Comparison of ENCODE assay signal across 1 cellular context in genomic region chr19:48954595-48955307, GRCh38.
TF ChIP-seq lines count a peak whose summit lies in the region.

Gene BAX, plus strand, starts transcription at chr19:48954875. Its CDS starts 54 bp downstream, at chr19:48954929.

TF ChIP-seq in HEK293, 187 proteins besides CTCF, POLR2A, EP300 and RAD21 (continued from another document and continues in another):
- no peak for TF ChIP-seq ZBTB49 (tag by site-specific recombination; IDR thresholded peaks at IDR 0.05; ENCODE audit: low read depth)
- no peak for TF ChIP-seq ZNF311 (tag by site-specific recombination; IDR thresholded peaks at IDR 0.05; ENCODE audit: borderline replicate concordance)
- TF ChIP-seq KLF9 (tag by site-specific recombination; IDR thresholded peaks at IDR 0.05; ENCODE audit: low read depth) = no peak; the same call in 1 of the 2 replicates
- TF ChIP-seq ZNF10 (tag by site-specific recombination; IDR thresholded peaks at IDR 0.05) = peak; percentile 90
- TF ChIP-seq ZNF785 (tag by site-specific recombination; IDR thresholded peaks at IDR 0.05) = peak; percentile 82; the same call in 1 of the 2 replicates
- no peak for TF ChIP-seq ZNF211 (tag by site-specific recombination; IDR thresholded peaks at IDR 0.05; ENCODE audit: low read depth)
- no peak for TF ChIP-seq ZNF654 (tag by site-specific recombination; IDR thresholded peaks at IDR 0.05; ENCODE audit: low read depth)
- TF ChIP-seq ZNF354C (tag by site-specific recombination; IDR thresholded peaks at IDR 0.05; ENCODE audit: borderline replicate concordance, low read depth) = no peak
- TF ChIP-seq ZSCAN18 (tag by site-specific recombination; IDR thresholded peaks at IDR 0.05) = peak; percentile 55; the same call in 1 of the 2 replicates
- no peak; the same call in 1 of the 2 replicates for TF ChIP-seq ZNF530 (tag by site-specific recombination; IDR thresholded peaks at IDR 0.05; ENCODE audit: low read depth)
- no peak for TF ChIP-seq ZNF132 (tag by site-specific recombination; IDR thresholded peaks at IDR 0.05; ENCODE audit: borderline replicate concordance)
- peak; percentile 98 for TF ChIP-seq ZNF24 (tag by site-specific recombination; IDR thresholded peaks at IDR 0.05)
- no peak for TF ChIP-seq ZNF747 (tag by site-specific recombination; IDR thresholded peaks at IDR 0.05)
- no peak for TF ChIP-seq ZNF473 (tag by site-specific recombination; IDR thresholded peaks at IDR 0.05)
- no peak for TF ChIP-seq ZNF426 (tag by site-specific recombination; IDR thresholded peaks at IDR 0.05)
- peak; percentile 21; the same call in 1 of the 2 replicates for TF ChIP-seq ZNF341 (tag by site-specific recombination; IDR thresholded peaks at IDR 0.05; ENCODE audit: low read depth)
- 0 out of 2 replicates have a peak, but pooled peaks have one; percentile 34 for TF ChIP-seq ZFP37 (tag by site-specific recombination; IDR thresholded peaks at IDR 0.05)
- TF ChIP-seq ZBTB1 (tag by site-specific recombination; IDR thresholded peaks at IDR 0.05) = no peak
- no peak for TF ChIP-seq ZNF623 (tag by site-specific recombination; IDR thresholded peaks at IDR 0.05)
- TF ChIP-seq ZNF146 (tag by site-specific recombination; IDR thresholded peaks at IDR 0.05) = no peak
- no peak for TF ChIP-seq ZNF670 (tag by site-specific recombination; IDR thresholded peaks at IDR 0.05; ENCODE audit: low read depth)
- no peak for TF ChIP-seq ZNF394 (tag by site-specific recombination; IDR thresholded peaks at IDR 0.05; ENCODE audit: borderline replicate concordance)
- no peak for TF ChIP-seq PRDM6 (tag by site-specific recombination; IDR thresholded peaks at IDR 0.05)
- peak; percentile 79; the same call in 1 of the 2 replicates for TF ChIP-seq ZNF76 (tag by site-specific recombination; IDR thresholded peaks at IDR 0.05; ENCODE audit: borderline replicate concordance, low read depth)
- TF ChIP-seq ZFP41 (tag by site-specific recombination; IDR thresholded peaks at IDR 0.05; ENCODE audit: borderline replicate concordance) = no peak
- TF ChIP-seq ZFHX2 (tag by site-specific recombination; conservative IDR thresholded peaks at IDR 0.05) = peak; percentile 67
- no peak for TF ChIP-seq ZSCAN23 (tag by site-specific recombination; IDR thresholded peaks at IDR 0.05)
- no peak for TF ChIP-seq ZNF423 (tag by site-specific recombination; IDR thresholded peaks at IDR 0.05)
- no peak for TF ChIP-seq ZNF768 (tag by site-specific recombination; IDR thresholded peaks at IDR 0.05)
- TF ChIP-seq ZNF362 (tag by site-specific recombination; IDR thresholded peaks at IDR 0.05) = 0 out of 2 replicates have a peak, but pooled peaks have one; percentile 38
- no peak for TF ChIP-seq ZNF510 (tag by site-specific recombination; IDR thresholded peaks at IDR 0.05; ENCODE audit: insufficient replicate concordance)
- TF ChIP-seq PRDM4 (tag by site-specific recombination; IDR thresholded peaks at IDR 0.05) = peak; percentile 61; the same call in 1 of the 2 replicates
- no peak for TF ChIP-seq ZNF48 (tag by site-specific recombination; IDR thresholded peaks at IDR 0.05)
- TF ChIP-seq KLF16 (tag by site-specific recombination; IDR thresholded peaks at IDR 0.05) = peak; percentile 62
- TF ChIP-seq RBAK (tag by site-specific recombination; IDR thresholded peaks at IDR 0.05) = no peak
- TF ChIP-seq ZBTB8A (tag by site-specific recombination; IDR thresholded peaks at IDR 0.05) = peak; percentile 32; the same call in 1 of the 2 replicates
- TF ChIP-seq SETDB1 (IDR thresholded peaks at IDR 0.05; ENCODE audit: insufficient read length, low read length) = no peak
- TF ChIP-seq ZFP69B (tag by site-specific recombination; IDR thresholded peaks at IDR 0.05) = no peak
- peak; percentile 36; the same call in 1 of the 2 replicates for TF ChIP-seq ZNF223 (tag by site-specific recombination; IDR thresholded peaks at IDR 0.05)
- TF ChIP-seq ZBTB6 (tag by site-specific recombination; IDR thresholded peaks at IDR 0.05) = peak; percentile 75
- TF ChIP-seq ZNF138 (tag by site-specific recombination; IDR thresholded peaks at IDR 0.05; ENCODE audit: borderline replicate concordance) = 0 out of 2 replicates have a peak, but pooled peaks have one; percentile 19
- no peak; the same call in 1 of the 2 replicates for TF ChIP-seq ZNF350 (tag by site-specific recombination; IDR thresholded peaks at IDR 0.05)
- TF ChIP-seq YY2 (tag by site-specific recombination; IDR thresholded peaks at IDR 0.05) = peak; percentile 96
- TF ChIP-seq ZNF391 (tag by site-specific recombination; IDR thresholded peaks at IDR 0.05; ENCODE audit: borderline replicate concordance, low read depth) = 0 out of 2 replicates have a peak, but pooled peaks have one; percentile 46
- no peak for TF ChIP-seq ZNF792 (tag by site-specific recombination; IDR thresholded peaks at IDR 0.05)
- peak; percentile 67; the same call in 1 of the 2 replicates for TF ChIP-seq SP7 (tag by site-specific recombination; IDR thresholded peaks at IDR 0.05)
- TF ChIP-seq PBX3 (CRISPR knock-in tag; IDR thresholded peaks at IDR 0.05) = peak; percentile 75; the same call in 1 of the 2 replicates
- TF ChIP-seq REPIN1 (tag by site-specific recombination; IDR thresholded peaks at IDR 0.05; ENCODE audit: low read depth) = no peak
- TF ChIP-seq BCL11A (tag by site-specific recombination; IDR thresholded peaks at IDR 0.05; ENCODE audit: low read depth) = 0 out of 2 replicates have a peak, but pooled peaks have one; percentile 24
- no peak for TF ChIP-seq GLI4 (tag by site-specific recombination; IDR thresholded peaks at IDR 0.05)
- no peak for TF ChIP-seq ZNF26 (tag by site-specific recombination; IDR thresholded peaks at IDR 0.05)
- no peak for TF ChIP-seq ZNF37A (tag by site-specific recombination; IDR thresholded peaks at IDR 0.05)
- no peak for TF ChIP-seq ZNF830 (tag by site-specific recombination; IDR thresholded peaks at IDR 0.05; ENCODE audit: low read depth)
- TF ChIP-seq ZNF239 (tag by site-specific recombination; IDR thresholded peaks at IDR 0.05) = no peak
- TF ChIP-seq ZNF544 (tag by site-specific recombination; IDR thresholded peaks at IDR 0.05) = no peak
- TF ChIP-seq ZNF692 (tag by site-specific recombination; IDR thresholded peaks at IDR 0.05) = peak; percentile 74
- TF ChIP-seq ZNF624 (tag by site-specific recombination; IDR thresholded peaks at IDR 0.05) = no peak
- no peak for TF ChIP-seq ZNF157 (tag by site-specific recombination; IDR thresholded peaks at IDR 0.05)
- no peak for TF ChIP-seq ZNF837 (tag by site-specific recombination; IDR thresholded peaks at IDR 0.05)
